Comparison of ENCODE assay signal across 8 cellular contexts in genomic region chr4:55948726-55949479, GRCh38. TPM values are rescaled to one million over a fixed set of nuclear protein-coding genes. Genes with fewer than 3 reads are reported as not detected.
A peak's percentile ranks its signal among the peaks of the same experiment; 100 is the strongest.
DNase-seq lines count a peak whose midpoint lies in the region; ATAC-seq and TF ChIP-seq lines count a peak whose summit lies in the region.

Gene CEP135, plus strand, starts transcription at chr4:55948945. Its CDS starts 3,186 bp downstream, at chr4:55952131.

- peak within 1 kb of the TSS; percentile 65 for H2AFZ ChIP-seq in OCI-LY7 (ENCODE audit: low read length)

- H3K9me3 ChIP-seq in OCI-LY7 (ENCODE audit: low read length) (no peaks in the 10 kb centered on the region), mononuclear cell (ENCODE audit: low read depth, low read length) (no peaks in the 10 kb centered on the region)

- no TSS peak for BruUV-seq in OCI-LY7 (replicated peaks; lab: Mats Ljungman, UMichigan)

- H3K4me3 Mint-ChIP-seq in IgD-negative memory B cell = peak within 1 kb of the TSS; percentile 91 to 99 (median 96)

- peaks cover 53% of the 10 kb centered on the region for H3K4me1 ChIP-seq in OCI-LY7 (ENCODE audit: insufficient read depth, low read length, poor library complexity, severe bottlenecking)
- H3K4me1 ChIP-seq in mononuclear cell (ENCODE audit: insufficient read depth, low read length) = peaks cover 37% of the 10 kb centered on the region

- no peaks in the 10 kb centered on the region for H4K20me1 ChIP-seq in OCI-LY7 (ENCODE audit: insufficient read depth, low read length)

- peak within 1 kb of the TSS; percentile 98 to 100 (median 99) for H3K27ac Mint-ChIP-seq in IgD-negative memory B cell

- no peaks in the 10 kb centered on the region for H3K9me2 ChIP-seq in OCI-LY7 (ENCODE audit: insufficient read depth, low read length)

- H3K4me2 ChIP-seq in OCI-LY7 (ENCODE audit: low read length) = peak within 1 kb of the TSS; percentile 88

- peaks cover 9% of the 10 kb centered on the region for H3K36me3 Mint-ChIP-seq in IgD-negative memory B cell

- peaks cover 33 to 43% (median 37%) of the 10 kb centered on the region in 3 donors for H3K4me1 Mint-ChIP-seq in IgD-negative memory B cell

- DNase-seq in DMS53 (lab: John Stamatoyannopoulos, UW) (peak; percentile 94), OCI-LY7 (ENCODE audit: low spot score) (peak; percentile 95), activated T-cell treated with anti-CD3 and anti-CD28 coated beads for 1 hour (ENCODE audit: low read depth) (peak; percentile 85), epidermal melanocyte (ENCODE audit: insufficient read length, low spot score) (peak; percentile 76)
- peak; percentile 87 to 88 for DNase-seq in stimulated activated CD8-positive, alpha-beta memory T cell treated with anti-CD3 and anti-CD28 coated beads, Interleukin-2, amount 100 ng/mL, for 48 hours (ENCODE audit: low read depth in 2 of 2)

- POLR2A ChIA-PET in OCI-LY7 (lab: Charles Lee) = interaction anchor here (0.6 to 3.0 kb wide), 12 partner anchors 10 to 1247 kb away, joined by 3 to 30 read pairs (median 4); partner anchors contain the start of genes AASDH, PAICS, PPAT and SRD5A3

- peak; percentile 87 for TF ChIP-seq CTCF in OCI-LY7 (conservative IDR thresholded peaks at IDR 0.05; ENCODE audit: low read length)

- H3K79me2 ChIP-seq in OCI-LY7 (ENCODE audit: insufficient read depth, low read depth, low read length) = peaks cover 41% of the 10 kb centered on the region

- intact Hi-C loops in OCI-LY7 (cut with micrococcal nuclease; ENCODE audit: unreplicated experiment) = loop anchor here (1.0 to 5.0 kb wide), 7 partner anchors 96 to 958 kb away; partner anchors contain the start of genes AASDH, CLOCK, EXOC1 and PAICS

- peak; percentile 59 for ATAC-seq in GM21576 (IDR thresholded peaks at IDR 0.05; ENCODE audit: unreplicated experiment)

- no peaks in the 10 kb centered on the region for H3K27me3 ChIP-seq in mononuclear cell (ENCODE audit: insufficient read depth, low read length)

- peak within 1 kb of the TSS; percentile 95 for H3K27ac ChIP-seq in OCI-LY7 (ENCODE audit: low read depth, low read length, poor library complexity, severe bottlenecking)

- H3K36me3 ChIP-seq in OCI-LY7 (ENCODE audit: insufficient read depth, low read length) = peaks cover 26% of the 10 kb centered on the region

- no peaks in the 10 kb centered on the region for H3K27me3 Mint-ChIP-seq in IgD-negative memory B cell

- CTCF ChIA-PET in OCI-LY7 (lab: Charles Lee; ENCODE audit: unreplicated experiment) = interaction anchor here (0.6 to 1.1 kb wide), 3 partner anchors 8 to 814 kb away, joined by 5 to 7 read pairs (median 5); no protein-coding TSS in a partner anchor

- H3K4me3 ChIP-seq in OCI-LY7 (ENCODE audit: low read depth, low read length, poor library complexity, severe bottlenecking) (peak within 1 kb of the TSS; percentile 82), mononuclear cell (ENCODE audit: low read length) (peak within 1 kb of the TSS; percentile 78)

- peaks cover 0 to 3% (median 0%) of the 10 kb centered on the region in 3 donors for H3K9me3 Mint-ChIP-seq in IgD-negative memory B cell

RNA-seq across cellular contexts. Expression of gene CEP135, which starts in this region (rescaled TPM):
- polyA plus RNA-seq in IgD-negative memory B cell = 12.5 TPM
- total RNA-seq in OCI-LY7 (2014; rRNA removed; shearing (Covaris generic)) = 21.6 and 32.4 TPM in 2 replicates
- total RNA-seq in OCI-LY7 (2022) (32.7 and 41.4 TPM in 2 replicates), mononuclear cell (32.0 TPM)

Comparison
In these comparisons a context has a peak if more than half of its experiments do, and no peak if none do; other contexts are left out.
1. Peak in every context shown above with its lines: DNase-seq, ATAC-seq, H3K4me3 ChIP-seq and H3K27ac ChIP-seq.